ENCODE assay signal across 17 cellular contexts in genomic region chrX:68835104-68835442, GRCh38. TPM values are rescaled to one million over a fixed set of nuclear protein-coding genes. Genes with fewer than 3 reads are reported as not detected.
DNase-seq lines count a peak whose midpoint lies in the region; ATAC-seq and TF ChIP-seq lines count a peak whose summit lies in the region.
"Had no signal": no experiment of that assay in that cellular context is flagged by ENCODE, and none has a peak within 500 bp of the region (broad histone marks: within the 10 kb centered on the region; RNA-seq: fewer than 3 reads in every experiment).

No MANE protein-coding gene starts in this region.

- intact Hi-C loops in posterior vena cava (cut with DNase I), result no loop called here

- no peak overlapping the region for H2BK120ac ChIP-seq in mesendoderm (ENCODE audit: low read depth, low read length)

- H4K8ac ChIP-seq in mesendoderm (ENCODE audit: low read depth, low read length), result no peak overlapping the region

- H3K79me1 ChIP-seq in mesendoderm (ENCODE audit: low read length), result no peaks in the 10 kb centered on the region

- no peak overlapping the region for H3K9ac ChIP-seq in BLaER1 treated with 17β-estradiol and CSF1 and Interleukin-3, amounts not matched to agents 10 nM and 100 nM
- H3K9ac ChIP-seq in mesendoderm (ENCODE audit: low read length), result no peak overlapping the region

- H3K9me3 ChIP-seq in BLaER1 treated with 17β-estradiol and CSF1 and Interleukin-3, amounts not matched to agents 10 nM and 100 nM (replicated peaks in 1 of 11), result no peaks in the 10 kb centered on the region
- no peaks in the 10 kb centered on the region for H3K9me3 ChIP-seq in RWPE2 (ENCODE audit: severe bottlenecking)
- H3K9me3 ChIP-seq: SJCRH30 had no signal

- no peak for DNase-seq in RWPE2 (ENCODE audit: low spot score)
- DNase-seq in islet precursor cell, result peak; percentile 29
- peak; percentile 3 for DNase-seq in posterior vena cava (ENCODE audit: low spot score)
- no peak for DNase-seq in substantia nigra (lab: John Stamatoyannopoulos, UW)
- DNase-seq in activated CD4-positive, alpha-beta T cell treated with anti-CD3 and anti-CD28 coated beads, Interleukin-2, amount 50 U/mL, for 1 hour, result no peak
- DNase-seq in mesendoderm, result no peak
- DNase-seq: DND-41, GF-D8, Karpas-422, NCI-H1417, NCI-H2029, NCI-H510A treated with DMSO at 0.1 percent for 48 hours, SJCRH30 had no signal

- peaks cover 43 to 95% (median 65%) of the 10 kb centered on the region in 11 experiments for H3K27me3 ChIP-seq in BLaER1 treated with 17β-estradiol and CSF1 and Interleukin-3, amounts not matched to agents 10 nM and 100 nM
- H3K27me3 ChIP-seq in RWPE2 (ENCODE audit: insufficient read depth, poor library complexity, severe bottlenecking), result no peaks in the 10 kb centered on the region
- H3K27me3 ChIP-seq in mesendoderm (ENCODE audit: insufficient read depth, low read length, poor library complexity), result peaks cover 8% of the 10 kb centered on the region

- H4K5ac ChIP-seq in mesendoderm (ENCODE audit: low read length), result no peak overlapping the region

- no peak overlapping the region for H3K56ac ChIP-seq in mesendoderm (ENCODE audit: low read length)

- H2AK5ac ChIP-seq in mesendoderm (ENCODE audit: low read length), result no peak overlapping the region

- peaks cover 37 to 73% (median 59%) of the 10 kb centered on the region in 10 experiments for H3K4me1 ChIP-seq in BLaER1 treated with 17β-estradiol and CSF1 and Interleukin-3, amounts not matched to agents 10 nM and 100 nM
- H3K4me1 ChIP-seq in RWPE2 (ENCODE audit: insufficient read depth, poor library complexity, severe bottlenecking), result peaks cover 10% of the 10 kb centered on the region
- H3K4me1 ChIP-seq in mesendoderm (ENCODE audit: control insufficient read depth, low read depth, low read length), result no peaks in the 10 kb centered on the region

- TF ChIP-seq CTCF in RWPE2 (IDR thresholded peaks at IDR 0.05; ENCODE audit: poor library complexity, severe bottlenecking), result no peak

- H4K20me1 ChIP-seq in BLaER1 treated with 17β-estradiol and CSF1 and Interleukin-3, amounts not matched to agents 10 nM and 100 nM, result peaks cover 11 to 94% (median 88%) of the 10 kb centered on the region in 11 experiments; a peak in 19 of 22 replicates

- ATAC-seq in RWPE2 (ENCODE audit: low read depth), result no peak
- no peak for ATAC-seq in HG03442 (IDR thresholded peaks at IDR 0.05; ENCODE audit: unreplicated experiment)
- ATAC-seq: CD8-positive, alpha-beta T cell; HCT116 had no signal

- WGBS in mesendoderm (ENCODE audit: extremely low coverage, insufficient coverage, low lambda C conversion rate), result no CpG with 5 or more reads among the region's 3 CpGs

- H3K79me2 ChIP-seq in mesendoderm (ENCODE audit: control insufficient read depth, insufficient read depth, low read length), result no peaks in the 10 kb centered on the region

- H3K4ac ChIP-seq in mesendoderm (ENCODE audit: low read depth, low read length), result no peak overlapping the region

- H3K23ac ChIP-seq in mesendoderm (ENCODE audit: low read length), result no peak overlapping the region

- H3K4me2 ChIP-seq in BLaER1 treated with 17β-estradiol and CSF1 and Interleukin-3, amounts not matched to agents 10 nM and 100 nM, result peak overlapping the region in 10 of 11 experiments; percentile 1 to 92 (median 82); a peak in 14 of 22 replicates
- H3K4me2 ChIP-seq in mesendoderm (ENCODE audit: low read length), result no peak overlapping the region

- H3K18ac ChIP-seq in mesendoderm (ENCODE audit: low read length), result no peak overlapping the region

- H3K4me3 ChIP-seq in BLaER1 treated with 17β-estradiol and CSF1 and Interleukin-3, amounts not matched to agents 10 nM and 100 nM, result no peak overlapping the region
- no peak overlapping the region for H3K4me3 ChIP-seq in RWPE2 (ENCODE audit: severe bottlenecking)
- no peak overlapping the region for H3K4me3 ChIP-seq in mesendoderm (ENCODE audit: low read length)
- H3K4me3 ChIP-seq: SJCRH30 had no signal

- peaks cover 5 to 36% (median 13%) of the 10 kb centered on the region in 11 experiments; a peak in 17 of 22 replicates for H3K36me3 ChIP-seq in BLaER1 treated with 17β-estradiol and CSF1 and Interleukin-3, amounts not matched to agents 10 nM and 100 nM
- H3K36me3 ChIP-seq in RWPE2 (ENCODE audit: low read depth) (peaks cover 48% of the 10 kb centered on the region), mesendoderm (ENCODE audit: control insufficient read depth, insufficient read depth, low read length) (no peaks in the 10 kb centered on the region)
- H3K36me3 ChIP-seq: SJCRH30 had no signal

- no peak overlapping the region for H3K27ac ChIP-seq in BLaER1 treated with 17β-estradiol and CSF1 and Interleukin-3, amounts not matched to agents 10 nM and 100 nM
- H3K27ac ChIP-seq in RWPE2 (ENCODE audit: poor library complexity, severe bottlenecking), result peak overlapping the region; percentile 83
- no peak overlapping the region for H3K27ac ChIP-seq in substantia nigra (ENCODE audit: low read depth, low read length, poor library complexity, severe bottlenecking)
- H3K27ac ChIP-seq in mesendoderm (ENCODE audit: low read depth, low read length), result no peak overlapping the region
- H3K27ac ChIP-seq: SJCRH30 had no signal

- no peak overlapping the region for H2BK15ac ChIP-seq in mesendoderm (replicated peaks; ENCODE audit: low read depth)

- no peak overlapping the region for H2BK5ac ChIP-seq in mesendoderm (ENCODE audit: low read length)

RNA-seq across cellular contexts. Expression of gene EFNB1, which starts 6.3 kb away (rescaled TPM):
- 10 to 100 TPM; 18.9 to 26.4 TPM for total RNA-seq in posterior vena cava
- polyA plus RNA-seq in mesendoderm (2013, experiment 1 of 2), result 3.3 TPM
- 3.5 TPM for polyA plus RNA-seq in mesendoderm (2013, experiment 2 of 2)

Comparison
In these comparisons a context has a peak if more than half of its experiments do, and no peak if none do; other contexts are left out.
1. DNase-seq: peak in islet precursor cell (single experiment) and posterior vena cava (single experiment); none in RWPE2 (single experiment), substantia nigra (0 of 49), activated CD4-positive, alpha-beta T cell treated with anti-CD3 and anti-CD28 coated beads, Interleukin-2, amount 50 U/mL, for 1 hour (single experiment) and mesendoderm (single experiment).